Comparison of ENCODE assay signal across 8 cellular contexts in the genomic region with DNA sequence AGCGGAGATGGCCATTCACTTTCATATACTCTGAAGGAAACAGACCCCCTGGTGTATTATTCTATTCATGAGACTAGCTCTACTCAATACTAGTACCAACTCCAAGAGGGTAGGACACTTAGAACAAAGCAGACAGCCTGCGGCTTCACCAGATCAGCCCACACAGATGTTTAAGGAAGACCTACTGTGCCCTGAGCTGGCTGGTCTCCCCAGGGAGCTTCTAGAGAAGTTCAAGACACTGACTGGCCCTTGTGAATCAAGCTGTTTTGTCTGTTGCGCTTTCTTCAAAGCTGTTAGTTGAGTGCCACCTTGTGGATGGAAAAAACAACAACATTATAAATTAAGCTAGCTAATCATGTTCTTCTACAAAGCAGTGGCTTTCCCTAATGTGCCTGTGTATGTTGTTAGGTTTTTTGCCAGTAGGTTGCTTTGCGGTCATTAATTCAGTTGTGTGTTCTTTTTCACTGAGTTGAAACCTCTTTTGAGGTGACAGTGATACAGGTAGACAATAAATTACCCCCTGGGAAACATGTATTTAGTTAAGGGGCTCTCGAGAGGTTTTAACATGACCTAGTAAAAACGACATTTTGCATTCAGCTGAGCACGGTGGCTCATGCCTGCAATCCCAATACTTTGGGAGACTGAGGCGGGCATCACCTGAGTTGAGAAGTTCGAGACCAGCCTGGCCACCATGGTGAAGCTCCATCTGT.
DNase-seq lines count a peak whose midpoint lies in the region; ATAC-seq, FAIRE-seq and TF ChIP-seq lines count a peak whose summit lies in the region.

No MANE protein-coding gene starts in this region.

- H3K36me3 ChIP-seq in Karpas-422 (ENCODE audit: insufficient read depth, low read length) (no peaks in the 10 kb centered on the region), NT2/D1 (ENCODE audit: insufficient read depth, insufficient read length, low read length) (peaks cover 54% of the 10 kb centered on the region), breast epithelium (no peaks in the 10 kb centered on the region), kidney (ENCODE audit: control insufficient read depth in 1 of 2, insufficient read depth in 2 of 2, low read length in 2 of 2) (peaks cover 33 to 73% of the 10 kb centered on the region in 2 donors), suprapubic skin (peaks cover 3% of the 10 kb centered on the region)

- H3K9me2 ChIP-seq in Karpas-422 (replicated peaks; ENCODE audit: insufficient read depth, low read length), result no peaks in the 10 kb centered on the region

- WGBS in suprapubic skin, result 60% methylated on average over 9 of the region's 9 CpGs

- H3K4me2 ChIP-seq in Karpas-422 (ENCODE audit: low read depth, low read length, poor library complexity, severe bottlenecking), result no peak overlapping the region

- H2AFZ ChIP-seq in Karpas-422 (ENCODE audit: low read length), result no peak overlapping the region

- H3K79me2 ChIP-seq in Karpas-422 (ENCODE audit: low read length), result no peaks in the 10 kb centered on the region

- H3K9me3 ChIP-seq in Karpas-422 (ENCODE audit: low read length) (no peaks in the 10 kb centered on the region), NT2/D1 (ENCODE audit: insufficient read depth, low read length) (no peaks in the 10 kb centered on the region), breast epithelium (no peaks in the 10 kb centered on the region), kidney (ENCODE audit: control insufficient read depth in 1 of 2, low read length in 2 of 2) (no peaks in the 10 kb centered on the region), suprapubic skin (no peaks in the 10 kb centered on the region)

- FAIRE-seq in GM12891 (lab: Jason Lieb, UNC) (peak; percentile 69), kidney (lab: Jason Lieb, UNC) (peak; percentile 85)

- no peaks in the 10 kb centered on the region for H4K20me1 ChIP-seq in Karpas-422 (ENCODE audit: insufficient read depth, low read depth, low read length)

- no peak for ATAC-seq in GM18858 (IDR thresholded peaks at IDR 0.05; ENCODE audit: unreplicated experiment)

- H3K9ac ChIP-seq in Karpas-422 (ENCODE audit: low read length), result no peak overlapping the region
- H3K9ac ChIP-seq in NT2/D1 (ENCODE audit: insufficient read length, low read depth), result no peak overlapping the region
- peak overlapping the region in 1 of 2 donors; percentile 3 for H3K9ac ChIP-seq in kidney (ENCODE audit: low read length in 2 of 2)

- DNase-seq in AG20443 (ENCODE audit: low spot score) (peak; percentile 79), GM12891 (ENCODE audit: insufficient read length, low spot score) (peak; percentile 18), Karpas-422 (peak; percentile 88), NT2/D1 (ENCODE audit: low read depth, low spot score) (peak; percentile 78), breast epithelium (ENCODE audit: low spot score in 2 of 2) (no peak), kidney (no peak), suprapubic skin (ENCODE audit: low spot score in 2 of 2) (no peak)

- H3K27me3 ChIP-seq in Karpas-422 (ENCODE audit: low read length) (no peaks in the 10 kb centered on the region), NT2/D1 (ENCODE audit: insufficient read depth, insufficient read length) (no peaks in the 10 kb centered on the region), breast epithelium (no peaks in the 10 kb centered on the region), suprapubic skin (no peaks in the 10 kb centered on the region)

- no peak for TF ChIP-seq EP300 in suprapubic skin (IDR thresholded peaks at IDR 0.05)

- TF ChIP-seq CTCF in breast epithelium (IDR thresholded peaks at IDR 0.05), result peak; percentile 52 to 84 (median 81)
- peak; percentile 74 for TF ChIP-seq CTCF in kidney (IDR thresholded peaks at IDR 0.05; ENCODE audit: borderline replicate concordance, extremely low read depth, insufficient read depth)
- peak; percentile 33 to 45 for TF ChIP-seq CTCF in suprapubic skin (IDR thresholded peaks at IDR 0.05)

- H3K4me3 ChIP-seq in Karpas-422 (ENCODE audit: low read length), result no peak overlapping the region
- no peak overlapping the region for H3K4me3 ChIP-seq in NT2/D1 (ENCODE audit: insufficient read length, low read depth)
- no peak overlapping the region for H3K4me3 ChIP-seq in breast epithelium
- H3K4me3 ChIP-seq in kidney (ENCODE audit: low read length in 2 of 2), result no peak overlapping the region
- H3K4me3 ChIP-seq in suprapubic skin, result no peak overlapping the region

- intact Hi-C loops in breast epithelium (cut with DNase I; ENCODE audit: low total_unique reads) (loop anchor here (10.0 kb wide), 1 partner anchor 183 kb away; no protein-coding TSS in a partner anchor), kidney (cut with DNase I) (loop anchor here (5.0 kb wide), 1 partner anchor 180 kb away; no protein-coding TSS in a partner anchor)

- H3K27ac ChIP-seq in Karpas-422 (ENCODE audit: low read length), result no peak overlapping the region
- H3K27ac ChIP-seq in breast epithelium, result peak overlapping the region in 1 of 2 donors; percentile 19
- H3K27ac ChIP-seq in kidney (ENCODE audit: low read depth in 2 of 2, low read length in 2 of 2), result peak overlapping the region; percentile 1 to 2
- no peak overlapping the region for H3K27ac ChIP-seq in suprapubic skin

- TF ChIP-seq POLR2A in GM12891 (IDR thresholded peaks at IDR 0.05; ENCODE audit: low read depth, low read length), result no peak
- TF ChIP-seq POLR2A in breast epithelium (IDR thresholded peaks at IDR 0.05), result no peak
- TF ChIP-seq POLR2A in suprapubic skin (IDR thresholded peaks at IDR 0.05), result no peak

- peaks cover 3% of the 10 kb centered on the region; the same call in 1 of the 2 replicates for H3K4me1 ChIP-seq in Karpas-422 (ENCODE audit: low read length)
- H3K4me1 ChIP-seq in NT2/D1 (ENCODE audit: insufficient read depth, insufficient read length), result peaks cover 1% of the 10 kb centered on the region
- H3K4me1 ChIP-seq in breast epithelium, result no peaks in the 10 kb centered on the region
- H3K4me1 ChIP-seq in kidney (ENCODE audit: control insufficient read depth in 1 of 2, insufficient read depth in 1 of 2, low read depth in 1 of 2, low read length in 2 of 2), result peaks cover 14 to 20% of the 10 kb centered on the region in 2 donors
- peaks cover 9% of the 10 kb centered on the region for H3K4me1 ChIP-seq in suprapubic skin

TF ChIP-seq in GM12891, 5 proteins besides CTCF, POLR2A, EP300 and RAD21:
- TF ChIP-seq PAX5 (IDR thresholded peaks at IDR 0.05; ENCODE audit: insufficient read depth, low read length, severe bottlenecking) (no peak), SPI1 (IDR thresholded peaks at IDR 0.05; ENCODE audit: low read depth, low read length) (no peak), POU2F2 (IDR thresholded peaks at IDR 0.05; ENCODE audit: low read depth, low read length) (no peak), TAF1 (IDR thresholded peaks at IDR 0.05; ENCODE audit: low read depth, low read length) (no peak), POLR2AphosphoS5 (IDR thresholded peaks at IDR 0.05; ENCODE audit: low read depth, low read length) (no peak)

Comparison
In these comparisons a context has a peak if more than half of its experiments do, and no peak if none do; other contexts are left out.
1. DNase-seq: peak in AG20443 (single experiment), GM12891 (single experiment), Karpas-422 (single experiment) and NT2/D1 (single experiment); none in breast epithelium (0 of 2), kidney (single experiment) and suprapubic skin (0 of 2).
2. H3K27ac ChIP-seq: peak in kidney (2 of 2); none in Karpas-422 (single experiment) and suprapubic skin (single experiment).
3. Peak in every context shown above with its lines, with median percentiles within 50 percentile points of each other: CTCF ChIP-seq.